17 cellular contexts compared by ENCODE assay signal in genomic region chr3:134542287-134542686, GRCh38. TPM values are rescaled to one million over a fixed set of nuclear protein-coding genes. Genes with fewer than 3 reads are reported as not detected.
DNase-seq lines count a peak whose midpoint lies in the region; ATAC-seq and TF ChIP-seq lines count a peak whose summit lies in the region.
"Had no signal": no experiment of that assay in that cellular context is flagged by ENCODE, and none has a peak within 500 bp of the region (broad histone marks: within the 10 kb centered on the region; RNA-seq: fewer than 3 reads in every experiment).

No MANE protein-coding gene starts in this region.

- TF ChIP-seq EP300 in upper lobe of left lung (IDR thresholded peaks at IDR 0.05), result no peak

- H3K4me3 Mint-ChIP-seq in endodermal cell, result no peak overlapping the region
- H3K4me3 Mint-ChIP-seq: CD8-positive, alpha-beta T cell had no signal

- ATAC-seq in upper lobe of left lung (ENCODE audit: low FRiP score in 2 of 2), result no peak
- ATAC-seq: CD8-positive, alpha-beta T cell; PC-3 had no signal

- H3K27me3 Mint-ChIP-seq in endodermal cell (ENCODE audit: insufficient read depth), result no peaks in the 10 kb centered on the region

- H3K36me3 Mint-ChIP-seq in endodermal cell (ENCODE audit: low read depth), result peaks cover 23% of the 10 kb centered on the region

- H3K9me3 ChIP-seq in BE2C, result no peaks in the 10 kb centered on the region
- no peaks in the 10 kb centered on the region for H3K9me3 ChIP-seq in endodermal cell (ENCODE audit: control insufficient read depth, low read length)
- no peaks in the 10 kb centered on the region for H3K9me3 ChIP-seq in upper lobe of left lung

- DNase-seq in BE2C (no peak), GM10266 (ENCODE audit: extremely low spot score) (no peak), OCI-M1 (lab: John Stamatoyannopoulos, UW) (peak; percentile 47), endodermal cell (no peak), NOMO-1 treated with DMSO at 0.1 percent for 48 hours (lab: John Stamatoyannopoulos, UW; ENCODE audit: unreplicated experiment) (no peak), NCI-H1048 (lab: John Stamatoyannopoulos, UW) (no peak), upper lobe of left lung (no peak), NOMO-1 treated with dmso at 0.1 percent for 144 hours (lab: John Stamatoyannopoulos, UW; ENCODE audit: unreplicated experiment) (no peak)
- DNase-seq: ACHN; CD8-positive, alpha-beta T cell; DMS79 treated with DMSO at 0.1 percent for 48 hours; NCI-H1092; NCI-H1694; NCI-H2171 treated with DMSO at 0.1 percent for 48 hours; NCI-H510A; PC-3 had no signal

- peaks cover 4% of the 10 kb centered on the region for H3K4me1 Mint-ChIP-seq in endodermal cell

- TF ChIP-seq CTCF in BE2C (IDR thresholded peaks at IDR 0.05; ENCODE audit: low read depth, low read length) (peak; percentile 15; the same call in 1 of the 2 replicates), GM10266 (IDR thresholded peaks at IDR 0.05; ENCODE audit: control insufficient read depth, insufficient read depth, low read depth, missing control alignments) (peak; percentile 9), endodermal cell (conservative IDR thresholded peaks at IDR 0.05) (peak; percentile 20), upper lobe of left lung (IDR thresholded peaks at IDR 0.05) (no peak)

- no peaks in the 10 kb centered on the region for H3K27me3 ChIP-seq in BE2C
- no peaks in the 10 kb centered on the region for H3K27me3 ChIP-seq in endodermal cell (ENCODE audit: control insufficient read depth, insufficient read depth, low read length, poor library complexity, severe bottlenecking)
- H3K27me3 ChIP-seq in upper lobe of left lung, result no peaks in the 10 kb centered on the region

- H3K27ac ChIP-seq in endodermal cell (ENCODE audit: low read depth, low read length), result no peak overlapping the region
- no peak overlapping the region for H3K27ac ChIP-seq in upper lobe of left lung
- H3K27ac ChIP-seq: SK-N-MC had no signal

- H3K9ac ChIP-seq in endodermal cell (ENCODE audit: extremely low read depth, low read length, poor library complexity, severe bottlenecking), result no peak overlapping the region

- no peak overlapping the region for H3K27ac Mint-ChIP-seq in endodermal cell
- H3K27ac Mint-ChIP-seq: CD8-positive, alpha-beta T cell had no signal

- H3K36me3 ChIP-seq in BE2C, result peaks cover 4% of the 10 kb centered on the region
- peaks cover 24% of the 10 kb centered on the region for H3K36me3 ChIP-seq in endodermal cell (ENCODE audit: control insufficient read depth, insufficient read depth, low read length)
- H3K36me3 ChIP-seq in upper lobe of left lung, result peaks cover 6 to 41% (median 10%) of the 10 kb centered on the region in 4 donors

- H3K4me1 ChIP-seq in BE2C (0 out of 2 replicates have a peak, but pooled peaks cover 4% of the 10 kb centered on the region), endodermal cell (ENCODE audit: control insufficient read depth, insufficient read depth, low read length) (no peaks in the 10 kb centered on the region), upper lobe of left lung (no peaks in the 10 kb centered on the region)

- 62 to 83% methylated on average over 1 to 3 of the region's 3 CpGs for WGBS in endodermal cell (ENCODE audit: insufficient coverage in 1 of 2, insufficient read length in 1 of 2), 2 experiments
- 60 to 83% methylated on average over 3 of the region's 3 CpGs for WGBS in upper lobe of left lung, 2 donors

- H3K9me3 Mint-ChIP-seq in endodermal cell, result no peaks in the 10 kb centered on the region
- H3K9me3 Mint-ChIP-seq: CD8-positive, alpha-beta T cell had no signal

- H3K4me3 ChIP-seq in BE2C (ENCODE audit: low read depth, low read length) (no peak overlapping the region), endodermal cell (ENCODE audit: low read length) (no peak overlapping the region), upper lobe of left lung (no peak overlapping the region)
- H3K4me3 ChIP-seq: SK-N-MC had no signal

- no peak for TF ChIP-seq POLR2A in upper lobe of left lung (IDR thresholded peaks at IDR 0.05)

RNA-seq across cellular contexts. Expression of gene CEP63, which starts 56.4 kb away (rescaled TPM):
- polyA plus RNA-seq in BE2C (2012; ENCODE audit: insufficient read depth, insufficient read length, low read depth), result 29.2 TPM
- 10 to 100 TPM; 21.2 to 33.0 TPM for total RNA-seq in endodermal cell
- polyA plus RNA-seq in endodermal cell (2013, experiment 1 of 2), result 28.7 TPM
- 30.2 TPM for polyA plus RNA-seq in endodermal cell (2013, experiment 2 of 2)
- total RNA-seq in upper lobe of left lung, result 10 to 100 TPM; 13.8 to 44.0 (median 20.6) TPM

RNA-seq across cellular contexts. Expression of gene ANAPC13, which starts 56.5 kb away (rescaled TPM):
- 120 TPM for polyA plus RNA-seq in BE2C (2012; ENCODE audit: insufficient read depth, insufficient read length, low read depth)
- total RNA-seq in endodermal cell (10 to 100 TPM; 28.6 to 29.3 TPM), upper lobe of left lung (10 to 100 TPM; 37.3 to 59.4 (median 50.3) TPM)
- polyA plus RNA-seq in endodermal cell (2013, experiment 1 of 2), result 86.7 TPM
- 81.0 TPM for polyA plus RNA-seq in endodermal cell (2013, experiment 2 of 2)

Comparison
In these comparisons a context has a peak if more than half of its experiments do, and no peak if none do; other contexts are left out.
1. CTCF ChIP-seq: peak in BE2C (single experiment), GM10266 (single experiment) and endodermal cell (single experiment); none in upper lobe of left lung (0 of 6).